7 cellular contexts compared by ENCODE assay signal in the genomic region with DNA sequence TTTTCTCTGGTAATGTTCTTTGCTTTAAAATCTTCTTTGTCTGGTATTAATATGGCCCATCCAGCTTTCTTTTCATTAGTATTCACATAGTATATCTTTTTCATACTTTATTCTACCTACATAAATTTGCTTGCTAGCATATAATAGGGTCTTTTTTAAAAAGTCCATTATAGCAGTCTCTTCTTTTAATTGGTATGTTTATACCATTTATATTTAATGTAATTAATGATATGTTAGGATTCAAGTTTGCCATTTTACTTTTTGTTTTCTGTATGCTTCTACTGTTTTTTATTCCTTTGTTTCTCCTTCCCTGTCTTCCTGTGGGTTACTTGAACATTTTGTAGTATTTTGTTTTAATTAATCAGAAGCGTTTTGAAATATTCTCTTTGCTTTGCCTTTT.
"Had no signal": no experiment of that assay in that cellular context is flagged by ENCODE, and none has a peak within 500 bp of the region (broad histone marks: within the 10 kb centered on the region; RNA-seq: fewer than 3 reads in every experiment).

No MANE protein-coding gene starts in this region.

- H3K4me3 ChIP-seq: GM12878 had no signal

- FAIRE-seq: GM12878, GM12891, GM12892, GM18507, GM19239 had no signal

- ATAC-seq: GM12878 had no signal

- DNase-seq: GDM1, GF-D8 had no signal
